8 cellular contexts compared by ENCODE assay signal in the genomic region with DNA sequence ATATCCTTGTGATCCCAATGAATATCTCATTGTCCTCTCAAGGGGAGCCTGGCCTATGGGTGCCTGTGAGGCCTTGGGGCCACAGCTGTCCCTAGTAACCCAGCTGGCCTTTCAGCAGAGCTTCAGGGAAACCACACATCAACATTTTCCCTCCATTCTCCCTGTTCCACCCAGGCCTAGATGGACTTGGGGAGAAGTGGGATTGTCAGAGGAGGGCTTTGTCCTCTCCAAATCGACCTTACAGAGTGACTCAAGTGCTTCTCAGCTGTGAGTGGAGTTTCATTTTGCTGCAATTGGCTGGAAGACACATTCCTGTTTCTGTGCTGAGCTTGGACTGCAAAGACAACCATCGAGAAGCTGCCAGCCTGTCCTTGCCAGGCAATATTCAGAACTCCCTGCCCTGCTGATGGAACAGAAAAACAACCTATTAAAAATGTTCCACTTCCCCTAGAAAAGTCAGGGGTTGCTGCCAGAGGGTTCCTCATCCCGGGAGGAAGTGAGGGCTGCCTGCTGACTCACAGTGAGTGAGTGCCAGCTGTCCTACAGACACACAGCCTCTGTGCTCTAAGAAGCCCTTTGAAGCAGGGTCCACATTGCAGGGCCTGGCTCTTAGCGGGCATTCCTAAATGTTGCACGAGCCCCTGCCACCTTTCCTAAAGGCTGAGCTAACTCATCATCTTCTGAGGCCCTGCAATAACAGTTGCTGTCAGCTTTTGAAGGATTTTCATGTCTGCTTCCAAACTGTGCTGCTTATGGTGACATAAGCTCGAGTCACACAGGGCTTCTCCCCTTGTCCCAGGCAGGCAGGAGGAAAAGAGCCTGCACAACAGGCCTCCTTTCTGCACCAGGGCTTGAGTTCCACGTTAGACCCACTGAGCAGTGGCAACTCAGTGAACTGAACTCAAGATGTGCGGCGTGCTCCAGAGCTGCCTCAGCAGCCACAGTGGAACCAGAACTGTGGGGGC. TPM values are rescaled to one million over a fixed set of nuclear protein-coding genes. Genes with fewer than 3 reads are reported as not detected.
A peak's percentile ranks its signal among the peaks of the same experiment; 100 is the strongest.
DNase-seq lines count a peak whose midpoint lies in the region; ATAC-seq and TF ChIP-seq lines count a peak whose summit lies in the region.
"Had no signal": no experiment of that assay in that cellular context is flagged by ENCODE, and none has a peak within 500 bp of the region (broad histone marks: within the 10 kb centered on the region; RNA-seq: fewer than 3 reads in every experiment).

No MANE protein-coding gene starts in this region.

- H3K27me3 ChIP-seq in SJSA1 (replicated peaks) = no peaks in the 10 kb centered on the region
- no peaks in the 10 kb centered on the region for H3K27me3 ChIP-seq in osteoblast (ENCODE audit: insufficient read depth, low read length)

- TF ChIP-seq CTCF in HFF-Myc (IDR thresholded peaks at IDR 0.05; ENCODE audit: low read depth, low read length, missing control alignments) = no peak
- TF ChIP-seq CTCF in fibroblast of the aortic adventitia (IDR thresholded peaks at IDR 0.05; ENCODE audit: insufficient read depth, low read length) = no peak
- no peak for TF ChIP-seq CTCF in osteoblast (IDR thresholded peaks at IDR 0.05; ENCODE audit: extremely low read depth, low read depth, low read length)

- no peaks in the 10 kb centered on the region for H3K79me2 ChIP-seq in osteoblast (ENCODE audit: insufficient read depth, low read length)

- peaks cover 13% of the 10 kb centered on the region for H3K4me1 ChIP-seq in SJSA1 (replicated peaks)
- peaks cover 19% of the 10 kb centered on the region for H3K4me1 ChIP-seq in osteoblast (ENCODE audit: insufficient read depth, low read length)

- ATAC-seq in GM18519 (IDR thresholded peaks at IDR 0.05; ENCODE audit: low FRiP score, unreplicated experiment) = no peak

- H4K20me1 ChIP-seq in osteoblast (ENCODE audit: insufficient read depth, low read length) = no peaks in the 10 kb centered on the region

- H2AFZ ChIP-seq in osteoblast (ENCODE audit: low read length) = peak overlapping the region; percentile 86

- H3K27ac ChIP-seq in SJSA1 (peak overlapping the region; percentile 70), osteoblast (ENCODE audit: low read depth, low read length) (peak overlapping the region; percentile 49)

- H3K4me3 ChIP-seq in HFF-Myc (replicated peaks; ENCODE audit: low read depth, low read length) (no peak overlapping the region), SJSA1 (no peak overlapping the region), fibroblast of the aortic adventitia (ENCODE audit: low read depth, low read length) (no peak overlapping the region), osteoblast (ENCODE audit: insufficient read depth, low read length) (peak overlapping the region; percentile 23)

- no peaks in the 10 kb centered on the region for H3K36me3 ChIP-seq in SJSA1
- no peaks in the 10 kb centered on the region for H3K36me3 ChIP-seq in osteoblast (ENCODE audit: insufficient read depth, low read length)

- H3K9me3 ChIP-seq in SJSA1 (replicated peaks) = no peaks in the 10 kb centered on the region
- no peaks in the 10 kb centered on the region for H3K9me3 ChIP-seq in osteoblast (ENCODE audit: low read depth, low read length)

- peak; percentile 31 for DNase-seq in HFF-Myc (ENCODE audit: extremely low read depth, low read depth)
- peak; percentile 71 to 73 for DNase-seq in SJSA1 (ENCODE audit: low read depth in 1 of 2, low spot score in 2 of 2)
- peak; percentile 77 for DNase-seq in fibroblast of the aortic adventitia (ENCODE audit: low read depth)
- peak; percentile 92 for DNase-seq in osteoblast (ENCODE audit: insufficient read length, low spot score, missing footprints)
- DNase-seq in effector CD8-positive, alpha-beta T cell (lab: John Stamatoyannopoulos, UW) = no peak
- no peak for DNase-seq in iPS-NIHi7 (ENCODE audit: extremely low spot score)

- H3K4me2 ChIP-seq in osteoblast (ENCODE audit: insufficient read depth, low read length) = peak overlapping the region; percentile 34

RNA-seq across cellular contexts. Expression of a gene that starts 20.5 kb away (rescaled TPM):
- not detected in 2 replicates for total RNA-seq in SJSA1 (2014; rRNA removed; shearing (Covaris generic))
- total RNA-seq in fibroblast of the aortic adventitia (ENCODE audit: low replicate concordance) = not detected in 2 replicates
- not detected in 2 replicates for total RNA-seq in osteoblast
- total RNA-seq: T-helper 1 cell treated with Interleukin-12 subunit alpha and Interleukin-12 subunit beta and Interleukin-4 antibody, amounts not matched to agents 30 ng/mL and 1 ng/mL, for 36 hours had no signal

RNA-seq across cellular contexts. Expression of a gene that starts 42.8 kb away (rescaled TPM):
- total RNA-seq in SJSA1 (2014; rRNA removed; shearing (Covaris generic)) = 6.3 and 11.0 TPM in 2 replicates
- total RNA-seq in fibroblast of the aortic adventitia (ENCODE audit: low replicate concordance) (6.5 and 15.4 TPM in 2 replicates), osteoblast (7.1 and 8.7 TPM in 2 replicates)

Comparison
In these comparisons a context has a peak if more than half of its experiments do, and no peak if none do; other contexts are left out.
1. DNase-seq: peak in HFF-Myc (single experiment), SJSA1 (2 of 2), fibroblast of the aortic adventitia (single experiment) and osteoblast (single experiment); none in effector CD8-positive, alpha-beta T cell (single experiment) and iPS-NIHi7 (single experiment).